In the genomic region with DNA sequence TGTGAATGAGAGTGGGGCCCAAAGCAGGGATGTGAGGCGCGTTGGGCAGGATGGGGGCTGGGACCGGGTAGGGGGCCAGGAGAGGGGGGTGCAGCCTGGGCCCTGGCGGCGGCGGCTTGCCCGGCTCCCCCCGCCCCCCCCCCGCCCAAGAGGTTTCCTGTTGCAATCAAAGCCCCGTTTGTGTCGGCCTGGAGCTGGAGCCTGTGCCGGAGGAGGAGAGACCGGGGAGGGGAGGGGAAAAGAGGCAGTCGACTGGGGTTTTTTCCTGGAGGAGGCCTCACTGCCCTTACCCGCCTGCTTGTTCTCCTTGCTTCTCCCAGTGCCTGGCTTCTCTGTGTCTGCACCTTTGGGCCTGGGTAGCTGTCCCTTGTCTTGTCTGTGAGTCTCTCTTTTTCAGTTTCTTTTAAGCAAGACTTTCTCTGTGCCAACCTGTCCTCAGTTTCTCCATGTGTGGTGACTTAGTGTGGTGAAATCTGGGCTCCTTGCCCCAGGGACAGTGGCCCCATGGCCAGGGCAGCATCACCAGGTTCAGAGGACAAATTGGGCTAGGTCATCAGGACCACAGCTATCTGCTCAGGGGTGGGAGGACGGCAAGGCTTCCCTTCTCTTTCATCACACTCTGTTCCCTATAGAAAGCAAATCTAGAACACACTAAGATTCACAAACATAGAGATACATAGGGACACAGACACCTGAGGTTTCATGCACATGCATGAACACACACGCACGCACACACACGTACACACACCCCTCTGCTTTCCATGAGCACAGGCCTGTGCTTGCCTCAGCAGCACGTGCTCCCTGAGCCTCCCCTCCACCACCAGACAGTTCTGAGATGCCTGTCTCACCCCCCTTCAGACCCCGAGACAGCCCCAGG, we compare ENCODE assay signal across 8 cellular contexts. TPM values are rescaled to one million over a fixed set of nuclear protein-coding genes. Genes with fewer than 3 reads are reported as not detected.
DNase-seq lines count a peak whose midpoint lies in the region; ATAC-seq and TF ChIP-seq lines count a peak whose summit lies in the region.

No MANE protein-coding gene starts in this region.

- H3K9me2 ChIP-seq in Karpas-422 (replicated peaks; ENCODE audit: insufficient read depth, low read length) = no peaks in the 10 kb centered on the region

- H3K27me3 ChIP-seq in sigmoid colon (no peaks in the 10 kb centered on the region), Karpas-422 (ENCODE audit: low read length) (0 out of 2 replicates have a peak, but pooled peaks cover 3% of the 10 kb centered on the region)

- H2AFZ ChIP-seq in Karpas-422 (ENCODE audit: low read length) = no peak overlapping the region

- peaks cover 5% of the 10 kb centered on the region; the same call in 1 of the 2 replicates for H3K36me3 Mint-ChIP-seq in HFFc6 (ENCODE audit: low read depth)
- H3K36me3 Mint-ChIP-seq in activated CD8-positive, alpha-beta T cell treated with anti-CD3 and anti-CD28 coated beads, Interleukin-2, amount 10 ng/mL, durations not matched to agents 7 days and 5 days (ENCODE audit: low read depth) = peaks cover 20% of the 10 kb centered on the region

- DNase-seq in HFFc6 (no peak), fibroblast of villous mesenchyme (ENCODE audit: low read depth) (peak; percentile 54), sigmoid colon (peak; percentile 83), Karpas-422 (no peak), GM19238 (ENCODE audit: insufficient read length, low spot score) (no peak), SHP77 (lab: John Stamatoyannopoulos, UW) (no peak)
- DNase-seq in activated CD8-positive, alpha-beta T cell treated with anti-CD3 and anti-CD28 coated beads, Interleukin-2, amount 10 ng/mL, durations not matched to agents 7 days and 5 days = peak; percentile 53

- H3K4me1 Mint-ChIP-seq in HFFc6 (ENCODE audit: low read depth) = peaks cover 64% of the 10 kb centered on the region
- peaks cover 66% of the 10 kb centered on the region for H3K4me1 Mint-ChIP-seq in activated CD8-positive, alpha-beta T cell treated with anti-CD3 and anti-CD28 coated beads, Interleukin-2, amount 10 ng/mL, durations not matched to agents 7 days and 5 days (ENCODE audit: low read depth)

- H3K79me2 ChIP-seq in Karpas-422 (ENCODE audit: low read length) = no peaks in the 10 kb centered on the region

- no peak for TF ChIP-seq CTCF in HFFc6 (IDR thresholded peaks at IDR 0.05)
- TF ChIP-seq CTCF in fibroblast of villous mesenchyme (IDR thresholded peaks at IDR 0.05; ENCODE audit: insufficient read depth, low read depth, low read length) = no peak
- no peak for TF ChIP-seq CTCF in sigmoid colon (IDR thresholded peaks at IDR 0.05)

- H3K4me3 ChIP-seq in fibroblast of villous mesenchyme (ENCODE audit: low read depth, low read length) = no peak overlapping the region
- H3K4me3 ChIP-seq in sigmoid colon = peak overlapping the region in 1 of 4 donors; percentile 6
- H3K4me3 ChIP-seq in Karpas-422 (ENCODE audit: low read length) = no peak overlapping the region

- CTCF ChIA-PET in activated CD8-positive, alpha-beta T cell treated with anti-CD3 and anti-CD28 coated beads, Interleukin-2, amount 10 ng/mL, durations not matched to agents 7 days and 5 days (lab: Charles Lee) = interaction anchor here (0.9 to 2.2 kb wide), 6 partner anchors 9 to 98 kb away, joined by 3 to 14 read pairs (median 6); a partner anchor contains a TSS

- H3K9me3 ChIP-seq in sigmoid colon = no peaks in the 10 kb centered on the region
- H3K9me3 ChIP-seq in Karpas-422 (ENCODE audit: low read length) = no peaks in the 10 kb centered on the region

- TF ChIP-seq EP300 in sigmoid colon (IDR thresholded peaks at IDR 0.05) = no peak

- no peaks in the 10 kb centered on the region for H4K20me1 ChIP-seq in Karpas-422 (ENCODE audit: insufficient read depth, low read depth, low read length)

- no peak for ATAC-seq in activated CD8-positive, alpha-beta T cell treated with anti-CD3 and anti-CD28 coated beads, Interleukin-2, amount 10 ng/mL, durations not matched to agents 7 days and 5 days
- no peak for ATAC-seq in HG02885 (IDR thresholded peaks at IDR 0.05; ENCODE audit: poor library complexity, unreplicated experiment)

- peaks cover 0 to 53% (median 46%) of the 10 kb centered on the region in 4 donors for H3K4me1 ChIP-seq in sigmoid colon
- H3K4me1 ChIP-seq in Karpas-422 (ENCODE audit: low read length) = peaks cover 28% of the 10 kb centered on the region

- no peak for TF ChIP-seq POLR2A in sigmoid colon (IDR thresholded peaks at IDR 0.05)

- H3K27ac Mint-ChIP-seq in HFFc6 = peak overlapping the region; percentile 90
- H3K27ac Mint-ChIP-seq in activated CD8-positive, alpha-beta T cell treated with anti-CD3 and anti-CD28 coated beads, Interleukin-2, amount 10 ng/mL, durations not matched to agents 7 days and 5 days = peak overlapping the region; percentile 92

- H3K4me2 ChIP-seq in Karpas-422 (ENCODE audit: low read depth, low read length, poor library complexity, severe bottlenecking) = no peak overlapping the region

- no peak overlapping the region for H3K9ac ChIP-seq in Karpas-422 (ENCODE audit: low read length)

- H3K36me3 ChIP-seq in sigmoid colon = peaks cover 0 to 8% (median 3%) of the 10 kb centered on the region in 4 donors
- no peaks in the 10 kb centered on the region for H3K36me3 ChIP-seq in Karpas-422 (ENCODE audit: insufficient read depth, low read length)

- H3K27me3 Mint-ChIP-seq in HFFc6 (ENCODE audit: insufficient read depth) = peaks cover 3% of the 10 kb centered on the region
- no peaks in the 10 kb centered on the region for H3K27me3 Mint-ChIP-seq in activated CD8-positive, alpha-beta T cell treated with anti-CD3 and anti-CD28 coated beads, Interleukin-2, amount 10 ng/mL, durations not matched to agents 7 days and 5 days (ENCODE audit: low read depth)

- intact Hi-C loops in sigmoid colon (cut with DNase I) = no loop called here

- WGBS in sigmoid colon, 2 donors = 26 to 31% methylated on average over 21 of the region's 21 CpGs

- POLR2A ChIA-PET in activated CD8-positive, alpha-beta T cell treated with anti-CD3 and anti-CD28 coated beads, Interleukin-2, amount 10 ng/mL, durations not matched to agents 7 days and 5 days (lab: Charles Lee) = interaction anchor here (0.9 to 2.1 kb wide), 3 partner anchors 11 to 30 kb away, joined by 3 to 11 read pairs (median 5); no protein-coding TSS in a partner anchor

- H3K9me3 Mint-ChIP-seq in HFFc6 = no peaks in the 10 kb centered on the region
- H3K9me3 Mint-ChIP-seq in activated CD8-positive, alpha-beta T cell treated with anti-CD3 and anti-CD28 coated beads, Interleukin-2, amount 10 ng/mL, durations not matched to agents 7 days and 5 days (ENCODE audit: insufficient read depth) = no peaks in the 10 kb centered on the region

- H3K27ac ChIP-seq in sigmoid colon (peak overlapping the region; percentile 95 to 100 (median 99)), Karpas-422 (ENCODE audit: low read length) (no peak overlapping the region)

- H3K4me3 Mint-ChIP-seq in HFFc6 = peak overlapping the region; percentile 56
- peak overlapping the region; percentile 74 for H3K4me3 Mint-ChIP-seq in activated CD8-positive, alpha-beta T cell treated with anti-CD3 and anti-CD28 coated beads, Interleukin-2, amount 10 ng/mL, durations not matched to agents 7 days and 5 days

RNA-seq across cellular contexts. Expression of a gene that starts 8.4 kb away (rescaled TPM):
- total RNA-seq in HFFc6 (2021; fragmentation: NEBNext Ultra II Directional; extraction: Animal tissue kit (Norgen Biotek cat#: 25700)) = 10 to 100 TPM; 47.2 to 80.5 (median 71.0) TPM
- total RNA-seq in activated CD8-positive, alpha-beta T cell treated with anti-CD3 and anti-CD28 coated beads, Interleukin-2, amount 10 ng/mL, durations not matched to agents 7 days and 5 days = 10 to 100 TPM; 44.1 to 45.9 TPM
- total RNA-seq in fibroblast of villous mesenchyme = 28.0 and 29.4 TPM in 2 replicates
- total RNA-seq in sigmoid colon = 10 to 100 TPM in 3 of 4 donors, 1 to 10 TPM in 1; 9.9 to 17.2 (median 15.4) TPM
- polyA plus RNA-seq in sigmoid colon = 10 to 100 TPM in 1 of 3 donors, 1 to 10 TPM in 2; 3.2 to 10.3 (median 6.0) TPM
- 1.7 and 6.5 TPM in 2 replicates for total RNA-seq in Karpas-422 (2014; rRNA removed; shearing (Covaris generic); ENCODE audit: low replicate concordance)

RNA-seq across cellular contexts. Expression of a gene that starts 16.6 kb away (rescaled TPM):
- total RNA-seq in HFFc6 (2021; fragmentation: NEBNext Ultra II Directional; extraction: Animal tissue kit (Norgen Biotek cat#: 25700)) = 1 to 10 TPM in 3 of 6 experiments, under 1 TPM in 3; 0.35 to 1.5 (median 0.93) TPM
- total RNA-seq in activated CD8-positive, alpha-beta T cell treated with anti-CD3 and anti-CD28 coated beads, Interleukin-2, amount 10 ng/mL, durations not matched to agents 7 days and 5 days = 100 to 1,000 TPM; 500 to 503 TPM
- total RNA-seq in fibroblast of villous mesenchyme (under 0.01 TPM in 1 of 2 replicates, not detected in the other), sigmoid colon (1 to 10 TPM in 3 of 4 donors, under 1 TPM in 1; 0.95 to 2.9 (median 1.3) TPM)
- polyA plus RNA-seq in sigmoid colon = 10 to 100 TPM in 2 of 3 donors, 1 to 10 TPM in 1; 3.6 to 19.9 (median 13.5) TPM
- 124 and 159 TPM in 2 replicates for total RNA-seq in Karpas-422 (2014; rRNA removed; shearing (Covaris generic); ENCODE audit: low replicate concordance)

RNA-seq across cellular contexts. Expression of a gene that starts 42.9 kb away (rescaled TPM):
- 10 to 100 TPM; 13.9 to 17.1 (median 16.0) TPM for total RNA-seq in HFFc6 (2021; fragmentation: NEBNext Ultra II Directional; extraction: Animal tissue kit (Norgen Biotek cat#: 25700))
- total RNA-seq in activated CD8-positive, alpha-beta T cell treated with anti-CD3 and anti-CD28 coated beads, Interleukin-2, amount 10 ng/mL, durations not matched to agents 7 days and 5 days = 10 to 100 TPM; 15.7 to 17.0 TPM
- total RNA-seq in fibroblast of villous mesenchyme = 5.5 and 7.8 TPM in 2 replicates
- 10 to 100 TPM; 18.6 to 51.0 (median 26.0) TPM for total RNA-seq in sigmoid colon
- polyA plus RNA-seq in sigmoid colon = 10 to 100 TPM in 1 of 3 donors, 1 to 10 TPM in 2; 1.2 to 25.8 (median 1.8) TPM
- total RNA-seq in Karpas-422 (2014; rRNA removed; shearing (Covaris generic); ENCODE audit: low replicate concordance) = 13.1 and 19.2 TPM in 2 replicates

RNA-seq across cellular contexts. Expression of a gene that starts 43.1 kb away (rescaled TPM):
- total RNA-seq in HFFc6 (2021; fragmentation: NEBNext Ultra II Directional; extraction: Animal tissue kit (Norgen Biotek cat#: 25700)) = 10 to 100 TPM; 17.3 to 25.7 (median 19.3) TPM
- total RNA-seq in activated CD8-positive, alpha-beta T cell treated with anti-CD3 and anti-CD28 coated beads, Interleukin-2, amount 10 ng/mL, durations not matched to agents 7 days and 5 days = 10 to 100 TPM; 28.2 to 31.4 TPM
- 10.6 and 10.8 TPM in 2 replicates for total RNA-seq in fibroblast of villous mesenchyme
- 10 to 100 TPM; 10.3 to 16.6 (median 15.8) TPM for total RNA-seq in sigmoid colon
- polyA plus RNA-seq in sigmoid colon = 10 to 100 TPM in 1 of 3 donors, 1 to 10 TPM in 2; 2.3 to 12.0 (median 2.4) TPM
- total RNA-seq in Karpas-422 (2014; rRNA removed; shearing (Covaris generic); ENCODE audit: low replicate concordance) = 24.0 and 30.6 TPM in 2 replicates

RNA-seq across cellular contexts. Expression of a gene that starts 44.5 kb away (rescaled TPM):
- total RNA-seq in HFFc6 (2021; fragmentation: NEBNext Ultra II Directional; extraction: Animal tissue kit (Norgen Biotek cat#: 25700)) = 10 to 100 TPM in 5 of 6 experiments, 1 to 10 TPM in 1; 7.0 to 16.1 (median 14.1) TPM
- 100 to 1,000 TPM; 126 TPM for total RNA-seq in activated CD8-positive, alpha-beta T cell treated with anti-CD3 and anti-CD28 coated beads, Interleukin-2, amount 10 ng/mL, durations not matched to agents 7 days and 5 days
- total RNA-seq in fibroblast of villous mesenchyme (4.8 and 6.5 TPM in 2 replicates), sigmoid colon (1 to 10 TPM in 1 of 4 donors, under 1 TPM in 3; under 0.01 to 1.9 (median 0.22) TPM)
- 1 to 10 TPM; 4.2 to 7.6 (median 5.5) TPM for polyA plus RNA-seq in sigmoid colon
- 9.4 and 22.8 TPM in 2 replicates for total RNA-seq in Karpas-422 (2014; rRNA removed; shearing (Covaris generic); ENCODE audit: low replicate concordance)

Comparison
In these comparisons a context has a peak if more than half of its experiments do, and no peak if none do; other contexts are left out.
1. DNase-seq: peak in activated CD8-positive, alpha-beta T cell treated with anti-CD3 and anti-CD28 coated beads, Interleukin-2, amount 10 ng/mL, durations not matched to agents 7 days and 5 days (single experiment), fibroblast of villous mesenchyme (single experiment) and sigmoid colon (single experiment); none in HFFc6 (single experiment), Karpas-422 (single experiment), GM19238 (single experiment) and SHP77 (0 of 2).
2. RNA of a gene that starts 16.6 kb away (total RNA-seq): 500 to 503 TPM in activated CD8-positive, alpha-beta T cell treated with anti-CD3 and anti-CD28 coated beads, Interleukin-2, amount 10 ng/mL, durations not matched to agents 7 days and 5 days and 124 to 159 TPM in Karpas-422; 0.95 to 2.9 TPM in sigmoid colon, 0.35 to 1.5 TPM in HFFc6 and under 0.01 TPM in fibroblast of villous mesenchyme; every median in the first group is over 10 times any median in the second.